ENCODE assay signal across 1 cellular context in the genomic region with DNA sequence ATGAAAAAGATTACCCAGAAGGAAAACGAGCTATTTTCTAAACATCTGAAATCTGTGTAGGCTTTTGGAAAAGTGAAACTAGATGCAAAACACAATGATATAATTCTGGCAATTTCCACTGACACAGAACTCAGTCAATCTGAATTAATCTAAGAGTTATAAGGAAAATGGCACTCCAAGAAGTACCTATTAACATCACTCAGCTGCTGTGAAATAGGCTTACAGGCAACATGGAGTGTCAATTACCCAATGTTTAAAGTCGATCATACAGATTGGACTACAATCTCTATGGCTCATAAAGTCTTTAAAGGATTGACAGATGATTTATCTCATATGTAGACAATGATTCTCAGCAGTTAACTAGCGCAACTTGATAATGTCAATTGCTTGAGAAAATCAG.
TF ChIP-seq lines count a peak whose summit lies in the region.
"Not testable (repeated sequence)": the region's sequence is repeated elsewhere in the genome, so short reads cannot be mapped to it uniquely, and the experiment has no call there.

No MANE protein-coding gene starts in this region.

TF ChIP-seq in K562, 482 proteins besides CTCF, POLR2A, EP300 and RAD21:
- TF ChIP-seq, protein P1, sequence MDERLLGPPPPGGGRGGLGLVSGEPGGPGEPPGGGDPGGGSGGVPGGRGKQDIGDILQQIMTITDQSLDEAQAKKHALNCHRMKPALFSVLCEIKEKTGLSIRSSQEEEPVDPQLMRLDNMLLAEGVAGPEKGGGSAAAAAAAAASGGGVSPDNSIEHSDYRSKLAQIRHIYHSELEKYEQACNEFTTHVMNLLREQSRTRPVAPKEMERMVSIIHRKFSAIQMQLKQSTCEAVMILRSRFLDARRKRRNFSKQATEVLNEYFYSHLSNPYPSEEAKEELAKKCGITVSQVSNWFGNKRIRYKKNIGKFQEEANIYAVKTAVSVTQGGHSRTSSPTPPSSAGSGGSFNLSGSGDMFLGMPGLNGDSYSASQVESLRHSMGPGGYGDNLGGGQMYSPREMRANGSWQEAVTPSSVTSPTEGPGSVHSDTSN (CRISPR knock-in tag; IDR thresholded peaks at IDR 0.05; ENCODE audit: low read depth): not testable (repeated sequence)
- TF ChIP-seq, protein P1 (tag; conservative IDR thresholded peaks at IDR 0.05; ENCODE audit: low read depth): 0 out of 2 replicates have a peak, but pooled peaks have one; percentile 6
